29 cellular contexts compared by ENCODE assay signal in genomic region chr4:184675018-184675417, GRCh38. TPM values are rescaled to one million over a fixed set of nuclear protein-coding genes. Genes with fewer than 3 reads are reported as not detected.
"Had no signal": no experiment of that assay in that cellular context is flagged by ENCODE, and none has a peak within 500 bp of the region (broad histone marks: within the 10 kb centered on the region; RNA-seq: fewer than 3 reads in every experiment).

No MANE protein-coding gene starts in this region.

- FAIRE-seq: bronchial epithelial cell had no signal

- ATAC-seq: activated CD4-positive, alpha-beta T cell treated with anti-CD3 and anti-CD28 coated beads for 36 hours; activated CD4-positive, CD25-positive, alpha-beta regulatory T cell treated with anti-CD3 and anti-CD28 coated beads, Interleukin-2, amount 50 U/mL, for 24 hours; activated CD8-positive, alpha-beta memory T cell treated with anti-CD3 and anti-CD28 coated beads, Interleukin-2, amount 10 ng/mL, durations not matched to agents 7 days and 5 days; activated CD8-positive, alpha-beta T cell treated with anti-CD3 and anti-CD28 coated beads, Interleukin-2, amount 10 ng/mL, durations not matched to agents 7 days and 5 days; activated naive CD8-positive, alpha-beta T cell treated with anti-CD3 and anti-CD28 coated beads, Interleukin-2, amount 50 U/mL, for 24 hours; WTC11 had no signal

- H3K27ac ChIP-seq: ascending aorta, cardiac muscle cell, WERI-Rb-1 had no signal

- H3K9me3 ChIP-seq: ascending aorta had no signal

- H3K4me1 ChIP-seq: ascending aorta had no signal

- H3K27me3 ChIP-seq: ascending aorta, cardiac muscle cell had no signal

- H3K4me3 ChIP-seq: ascending aorta, cardiac muscle cell had no signal

- DNase-seq: activated CD4-positive, alpha-beta memory T cell treated with anti-CD3 and anti-CD28 coated beads, Interleukin-2, amount 10 ng/mL, durations not matched to agents 7 days and 5 days; activated CD4-positive, alpha-beta T cell treated with anti-CD3 and anti-CD28 coated beads for 1 hour; activated CD4-positive, alpha-beta T cell treated with anti-CD3 and anti-CD28 coated beads for 36 hours; activated CD4-positive, alpha-beta T cell treated with anti-CD3 and anti-CD28 coated beads for 48 hours; activated CD4-positive, alpha-beta T cell treated with anti-CD3 and anti-CD28 coated beads, Interleukin-2, amount 10 ng/mL, durations not matched to agents 7 days and 5 days; activated CD4-positive, alpha-beta T cell treated with anti-CD3 and anti-CD28 coated beads, Interleukin-2, amount 50 U/mL, for 48 hours; activated CD4-positive, CD25-positive, alpha-beta regulatory T cell; activated CD8-positive, alpha-beta memory T cell treated with anti-CD3 and anti-CD28 coated beads for 24 hours; activated CD8-positive, alpha-beta memory T cell treated with anti-CD3 and anti-CD28 coated beads, Interleukin-2, amount 10 ng/mL, durations not matched to agents 7 days and 5 days; activated CD8-positive, alpha-beta memory T cell treated with anti-CD3 and anti-CD28 coated beads, Interleukin-2, amount 50 U/mL, for 48 hours; activated CD8-positive, alpha-beta T cell treated with anti-CD3 and anti-CD28 coated beads, Interleukin-2, amount 10 ng/mL, durations not matched to agents 7 days and 5 days; activated effector memory CD4-positive, alpha-beta T cell treated with Interleukin-2 at 50 U/mL for 16 hours; activated gamma-delta T cell; activated naive CD4-positive, alpha-beta T cell treated with anti-CD3 and anti-CD28 coated beads, Interleukin-2, amount 10 ng/mL, durations not matched to agents 7 days and 5 days; activated naive CD4-positive, alpha-beta T cell treated with Interleukin-2 at 50 U/mL for 16 hours; activated naive CD8-positive, alpha-beta T cell treated with anti-CD3 and anti-CD28 coated beads, Interleukin-2, amount 10 ng/mL, durations not matched to agents 7 days and 5 days; activated naive CD8-positive, alpha-beta T cell treated with anti-CD3 and anti-CD28 coated beads, Interleukin-2, amount 50 U/mL, for 24 hours; activated T-cell treated with anti-CD3 and anti-CD28 coated beads, Interleukin-2, amount 50 U/mL, for 24 hours; activated T-cell treated with anti-CD3 and anti-CD28 coated beads, Interleukin-2, amount 50 U/mL, for 48 hours; amygdala; anterior cingulate cortex; caudate nucleus; T-helper 9 cell; WERI-Rb-1 had no signal

RNA-seq across cellular contexts. Expression of gene CENPU, which starts 58.9 kb away (rescaled TPM):
- total RNA-seq: ascending aorta had no signal
